20 cellular contexts compared by ENCODE assay signal in genomic region chr10:124009616-124010015, GRCh38.
"Had no signal": no experiment of that assay in that cellular context is flagged by ENCODE, and none has a peak within 500 bp of the region (broad histone marks: within the 10 kb centered on the region; RNA-seq: fewer than 3 reads in every experiment).

No MANE protein-coding gene starts in this region.

- H3K4me1 ChIP-seq: ascending aorta, breast epithelium, prostate gland, thyroid gland, uterus had no signal

- H3K4me1 Mint-ChIP-seq: activated CD4-positive, alpha-beta T cell treated with anti-CD3 and anti-CD28 coated beads, Interleukin-2, amount 10 ng/mL, durations not matched to agents 7 days and 5 days; activated naive CD8-positive, alpha-beta T cell treated with anti-CD3 and anti-CD28 coated beads, Interleukin-2, amount 10 ng/mL, durations not matched to agents 7 days and 5 days; natural killer cell had no signal

- H3K36me3 Mint-ChIP-seq: activated naive CD8-positive, alpha-beta T cell treated with anti-CD3 and anti-CD28 coated beads, Interleukin-2, amount 10 ng/mL, durations not matched to agents 7 days and 5 days; natural killer cell had no signal

- H3K27ac ChIP-seq: ascending aorta, breast epithelium, epithelial cell of prostate, hepatocyte, prostate gland, thyroid gland, uterus had no signal

- H3K9me3 ChIP-seq: ascending aorta, prostate gland, thyroid gland, uterus had no signal

- H3K27me3 Mint-ChIP-seq: activated CD4-positive, alpha-beta T cell treated with anti-CD3 and anti-CD28 coated beads, Interleukin-2, amount 10 ng/mL, durations not matched to agents 7 days and 5 days had no signal

- ATAC-seq: left lobe of liver, mucosa of descending colon, natural killer cell had no signal

- H3K4me3 ChIP-seq: ascending aorta, breast epithelium, hepatocyte, mucosa of descending colon, prostate gland, thyroid gland, uterus had no signal

- H3K4me3 Mint-ChIP-seq: activated CD4-positive, alpha-beta T cell treated with anti-CD3 and anti-CD28 coated beads, Interleukin-2, amount 10 ng/mL, durations not matched to agents 7 days and 5 days; activated naive CD8-positive, alpha-beta T cell treated with anti-CD3 and anti-CD28 coated beads, Interleukin-2, amount 10 ng/mL, durations not matched to agents 7 days and 5 days; dendritic cell treated with granulocyte-macrophage colony-stimulating factor and Interleukin-4, amounts not matched to agents 40 ng/mL and 50 ng/mL, for 4 days; natural killer cell had no signal

- H3K27me3 ChIP-seq: ascending aorta, breast epithelium, hepatocyte, thyroid gland, uterus had no signal

- H3K27ac Mint-ChIP-seq: activated CD4-positive, alpha-beta T cell treated with anti-CD3 and anti-CD28 coated beads, Interleukin-2, amount 10 ng/mL, durations not matched to agents 7 days and 5 days; activated naive CD8-positive, alpha-beta T cell treated with anti-CD3 and anti-CD28 coated beads, Interleukin-2, amount 10 ng/mL, durations not matched to agents 7 days and 5 days; dendritic cell treated with granulocyte-macrophage colony-stimulating factor and Interleukin-4, amounts not matched to agents 40 ng/mL and 50 ng/mL, for 4 days; natural killer cell had no signal

- DNase-seq: activated CD4-positive, alpha-beta T cell treated with anti-CD3 and anti-CD28 coated beads, Interleukin-2, amount 10 ng/mL, durations not matched to agents 7 days and 5 days; activated CD8-positive, alpha-beta memory T cell treated with anti-CD3 and anti-CD28 coated beads for 24 hours; activated naive CD4-positive, alpha-beta T cell; activated naive CD8-positive, alpha-beta T cell treated with anti-CD3 and anti-CD28 coated beads, Interleukin-2, amount 10 ng/mL, durations not matched to agents 7 days and 5 days; cerebellar nuclear complex; effector memory CD4-positive, alpha-beta T cell; islet precursor cell; natural killer cell; stimulated activated CD4-positive, alpha-beta T cell treated with anti-CD3 and anti-CD28 coated beads, Interleukin-12 subunit alpha, Interleukin-12 subunit beta, amount 100 ng/mL, for 4 hours; stimulated activated CD4-positive, alpha-beta T cell treated with anti-CD3 and anti-CD28 coated beads, Interleukin-2, amount 100 ng/mL, for 24 hours; thyroid gland; uterus had no signal

- H3K9me3 Mint-ChIP-seq: natural killer cell had no signal

- H3K36me3 ChIP-seq: breast epithelium, prostate gland, uterus had no signal
